ENCODE assay signal across 18 cellular contexts in the genomic region with DNA sequence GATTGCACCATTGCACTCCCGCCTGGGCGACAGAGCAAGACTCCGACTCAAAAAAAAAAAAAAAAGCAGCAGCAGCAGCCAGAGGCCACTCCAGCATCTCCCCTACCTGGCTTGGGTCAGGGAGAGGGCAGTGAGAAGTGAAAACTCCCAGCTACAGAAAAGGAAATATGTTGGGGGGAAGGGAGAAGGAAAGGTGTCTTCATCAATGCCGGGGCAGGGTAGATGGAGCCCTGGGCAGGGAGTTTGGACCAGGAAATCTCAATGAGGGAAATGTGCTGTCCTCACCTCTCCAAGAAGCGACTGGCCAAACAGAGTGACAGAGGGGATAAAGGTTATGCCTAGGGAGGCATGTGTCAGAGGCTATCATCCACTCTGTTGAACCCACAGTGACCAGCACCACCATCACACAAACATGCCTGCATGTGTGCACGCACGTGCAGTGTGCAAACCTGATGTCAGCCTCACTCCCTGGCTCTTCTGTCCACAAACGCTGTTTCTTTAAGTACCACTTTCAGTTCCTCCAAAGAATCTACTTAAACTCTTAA. TPM values are rescaled to one million over a fixed set of nuclear protein-coding genes. Genes with fewer than 3 reads are reported as not detected.
A peak's percentile ranks its signal among the peaks of the same experiment; 100 is the strongest.
DNase-seq lines count a peak whose midpoint lies in the region; ATAC-seq and TF ChIP-seq lines count a peak whose summit lies in the region.
"Had no signal": no experiment of that assay in that cellular context is flagged by ENCODE, and none has a peak within 500 bp of the region (broad histone marks: within the 10 kb centered on the region; RNA-seq: fewer than 3 reads in every experiment).

No MANE protein-coding gene starts in this region.

- CTCF ChIA-PET in GM10248 (lab: Yijun Ruan, JAX) (interaction anchor here (1.8 to 6.6 kb wide), 4 partner anchors 16 to 68 kb away, joined by 7 to 73 read pairs (median 24); a partner anchor contains a TSS), activated B cell treated with CpG ODN at 0.5 μM for 24 hours (lab: Charles Lee) (interaction anchor here (3.2 kb wide), 1 partner anchor 16 kb away, joined by 17 read pairs; no protein-coding TSS in a partner anchor)

- no peaks in the 10 kb centered on the region for H3K36me3 Mint-ChIP-seq in activated B cell treated with CpG ODN at 0.5 μM for 24 hours (ENCODE audit: low read depth)

- H3K27me3 ChIP-seq in neutrophil, result no peaks in the 10 kb centered on the region
- H3K27me3 ChIP-seq: esophagus squamous epithelium had no signal

- H3K9me3 ChIP-seq in KOPT-K1 (ENCODE audit: insufficient read depth, low read length, poor library complexity, severe bottlenecking) (no peaks in the 10 kb centered on the region), neutrophil (no peaks in the 10 kb centered on the region)
- H3K9me3 ChIP-seq: esophagus squamous epithelium had no signal

- TF ChIP-seq CTCF in GM10248 (IDR thresholded peaks at IDR 0.05; ENCODE audit: control extremely low read depth, extremely low read depth, low read depth, missing control alignments) (no peak), activated B cell treated with CpG ODN at 0.5 μM for 24 hours (IDR thresholded peaks at IDR 0.05) (no peak), neutrophil (IDR thresholded peaks at IDR 0.05) (no peak)

- no peaks in the 10 kb centered on the region for H3K9me3 Mint-ChIP-seq in activated B cell treated with CpG ODN at 0.5 μM for 24 hours
- H3K9me3 Mint-ChIP-seq: activated CD4-positive, alpha-beta T cell treated with anti-CD3 and anti-CD28 coated beads, Interleukin-2, amount 10 ng/mL, durations not matched to agents 24 days and 14 days; CD8-positive, alpha-beta T cell; central memory CD8-positive, alpha-beta T cell had no signal

- H3K27ac Mint-ChIP-seq in activated B cell treated with CpG ODN at 0.5 μM for 24 hours, result peak overlapping the region; percentile 80

- H3K4me1 ChIP-seq in neutrophil (ENCODE audit: control insufficient read depth in 1 of 2, insufficient read depth in 1 of 2, low read depth in 1 of 2, low read length in 1 of 2), result peaks cover 43 to 54% of the 10 kb centered on the region in 2 experiments
- H3K4me1 ChIP-seq: esophagus squamous epithelium had no signal

- intact Hi-C loops in activated B cell treated with CpG ODN at 0.5 μM for 24 hours (cut with micrococcal nuclease), result no loop called here

- POLR2A ChIA-PET in GM10248 (lab: Yijun Ruan, JAX), result interaction anchor here (0.6 to 0.8 kb wide), 2 partner anchors 12 to 37 kb away, joined by 4 read pairs; no protein-coding TSS in a partner anchor
- POLR2A ChIA-PET in activated B cell treated with CpG ODN at 0.5 μM for 24 hours (lab: Charles Lee), result interaction anchor here (0.7 to 1.5 kb wide), 9 partner anchors 11 to 145 kb away, joined by 3 to 12 read pairs (median 5); a partner anchor contains a TSS

- peak overlapping the region; percentile 79 to 87 for H3K4me3 ChIP-seq in neutrophil (ENCODE audit: low read depth in 1 of 2, low read length in 1 of 2)
- H3K4me3 ChIP-seq: esophagus squamous epithelium had no signal

- H3K4me3 Mint-ChIP-seq in activated B cell treated with CpG ODN at 0.5 μM for 24 hours, result no peak overlapping the region

- H3K27ac ChIP-seq in KOPT-K1 (ENCODE audit: low read depth, low read length, poor library complexity, severe bottlenecking), result peak overlapping the region; percentile 97
- peak overlapping the region; percentile 98 for H3K27ac ChIP-seq in neutrophil

- ATAC-seq in activated B cell treated with CpG ODN at 0.5 μM for 24 hours (ENCODE audit: low read depth) (peak; percentile 61), GM21447 (IDR thresholded peaks at IDR 0.05; ENCODE audit: unreplicated experiment) (no peak)
- ATAC-seq: CD8-positive, alpha-beta T cell had no signal

- in situ Hi-C loops in ACHN (cut with HindIII; ENCODE audit: low pct_ligation_motif_present, low pct_unique_long_range_greater_than_20kb, low sequenced_read_pairs), result no loop called here

- DNase-seq in GM10248 (ENCODE audit: extremely low spot score) (peak; percentile 79), activated B cell treated with CpG ODN at 0.5 μM for 24 hours (no peak), NCI-H146 treated with DMSO at 0.1 percent for 48 hours (lab: John Stamatoyannopoulos, UW; ENCODE audit: unreplicated experiment) (no peak), ACHN (no peak), cortex of kidney (lab: John Stamatoyannopoulos, UW) (no peak)
- DNase-seq: activated CD4-positive, alpha-beta T cell treated with anti-CD3 and anti-CD28 coated beads, Interleukin-2, amount 10 ng/mL, durations not matched to agents 24 days and 14 days; activated naive CD4-positive, alpha-beta T cell treated with Interleukin-2 at 50 U/mL for 16 hours; CD8-positive, alpha-beta T cell; esophagus squamous epithelium; NCI-H1694; NCI-H82; retina had no signal

- H3K27me3 Mint-ChIP-seq in activated B cell treated with CpG ODN at 0.5 μM for 24 hours, result no peaks in the 10 kb centered on the region
- H3K27me3 Mint-ChIP-seq: activated CD4-positive, alpha-beta T cell treated with anti-CD3 and anti-CD28 coated beads, Interleukin-2, amount 10 ng/mL, durations not matched to agents 24 days and 14 days; central memory CD8-positive, alpha-beta T cell had no signal

- H3K4me1 Mint-ChIP-seq in activated B cell treated with CpG ODN at 0.5 μM for 24 hours, result peaks cover 34% of the 10 kb centered on the region

- H3K36me3 ChIP-seq in KOPT-K1 (ENCODE audit: insufficient read depth, low read length) (peaks cover 8% of the 10 kb centered on the region; the same call in 1 of the 2 replicates), neutrophil (no peaks in the 10 kb centered on the region)
- H3K36me3 ChIP-seq: esophagus squamous epithelium had no signal

RNA-seq across cellular contexts. Expression of a gene that starts 0.9 kb away (rescaled TPM):
- 1.4 and 2.0 TPM in 2 replicates for total RNA-seq in activated B cell treated with CpG ODN at 0.5 μM for 24 hours
- total RNA-seq: H4 had no signal

RNA-seq across cellular contexts. Expression of a gene that starts 6.4 kb away (rescaled TPM):
- total RNA-seq in activated B cell treated with CpG ODN at 0.5 μM for 24 hours, result 246 and 283 TPM in 2 replicates

RNA-seq across cellular contexts. Expression of a gene that starts 21.3 kb away (rescaled TPM):
- 10.0 and 11.2 TPM in 2 replicates for total RNA-seq in activated B cell treated with CpG ODN at 0.5 μM for 24 hours
- total RNA-seq: esophagus squamous epithelium, H4, mucosa of gallbladder had no signal

RNA-seq across cellular contexts. Expression of a gene that starts 28.1 kb away (rescaled TPM):
- total RNA-seq in activated B cell treated with CpG ODN at 0.5 μM for 24 hours, result 7.8 and 8.4 TPM in 2 replicates
- total RNA-seq: H4 had no signal

RNA-seq across cellular contexts. Expression of a gene that starts 31.9 kb away (rescaled TPM):
- 155 and 177 TPM in 2 replicates for total RNA-seq in activated B cell treated with CpG ODN at 0.5 μM for 24 hours
- total RNA-seq: H4 had no signal
